ENCODE assay signal across 8 cellular contexts in the genomic region with DNA sequence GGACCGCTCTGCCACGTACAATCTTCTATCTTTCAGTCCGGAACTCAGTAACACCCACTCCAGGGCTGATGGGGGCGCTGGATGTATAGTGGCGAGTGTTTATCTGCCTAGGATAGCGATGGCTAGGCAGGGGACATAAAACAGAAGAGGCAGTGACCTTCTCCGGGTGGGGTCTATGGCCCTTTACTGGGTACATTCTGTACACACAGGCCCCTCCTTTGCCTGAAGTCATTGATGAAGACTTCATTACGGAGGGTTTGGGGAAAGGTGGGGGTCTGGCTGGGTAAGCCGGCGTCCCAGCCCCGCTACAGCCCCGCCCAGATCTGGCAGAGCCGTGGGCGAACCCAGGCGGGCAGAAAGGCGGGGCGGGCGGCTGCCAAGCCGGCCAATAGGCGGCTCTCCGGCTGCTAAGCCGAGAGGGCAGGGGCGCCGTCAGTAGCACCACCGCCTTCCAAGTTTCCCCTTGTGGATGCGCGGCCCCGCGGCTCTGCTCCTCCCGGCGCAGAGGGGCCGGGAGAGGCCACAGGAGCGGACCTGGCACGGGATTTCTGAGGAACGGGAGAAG.
DNase-seq lines count a peak whose midpoint lies in the region; ATAC-seq lines count a peak whose summit lies in the region.

A gene with protein sequence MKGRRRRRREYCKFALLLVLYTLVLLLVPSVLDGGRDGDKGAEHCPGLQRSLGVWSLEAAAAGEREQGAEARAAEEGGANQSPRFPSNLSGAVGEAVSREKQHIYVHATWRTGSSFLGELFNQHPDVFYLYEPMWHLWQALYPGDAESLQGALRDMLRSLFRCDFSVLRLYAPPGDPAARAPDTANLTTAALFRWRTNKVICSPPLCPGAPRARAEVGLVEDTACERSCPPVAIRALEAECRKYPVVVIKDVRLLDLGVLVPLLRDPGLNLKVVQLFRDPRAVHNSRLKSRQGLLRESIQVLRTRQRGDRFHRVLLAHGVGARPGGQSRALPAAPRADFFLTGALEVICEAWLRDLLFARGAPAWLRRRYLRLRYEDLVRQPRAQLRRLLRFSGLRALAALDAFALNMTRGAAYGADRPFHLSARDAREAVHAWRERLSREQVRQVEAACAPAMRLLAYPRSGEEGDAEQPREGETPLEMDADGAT (plus strand): TSS at position 435 of the 565 bp plus-strand sequence. CDS start 167 bp downstream, outside the sequence.

- no peaks in the 10 kb centered on the region for H3K27me3 ChIP-seq in BLaER1

- peak within 1 kb of the TSS; percentile 77 for H3K4me3 ChIP-seq in BLaER1

- peak within 1 kb of the TSS; percentile 51 for H3K27ac ChIP-seq in BLaER1

- H4K20me1 ChIP-seq in BLaER1: no peaks in the 10 kb centered on the region

- H3K4me1 ChIP-seq in BLaER1: peaks cover 34% of the 10 kb centered on the region

- DNase-seq in NOMO-1 (lab: John Stamatoyannopoulos, UW; ENCODE audit: unreplicated experiment in 2 of 2): peak; percentile 46
- DNase-seq in activated T-cell treated with anti-CD3 and anti-CD28 coated beads for 4 hours: peak; percentile 40
- peak; percentile 22 for DNase-seq in epidermal melanocyte (ENCODE audit: insufficient read length, low spot score)
- DNase-seq in midbrain (lab: John Stamatoyannopoulos, UW): peak; percentile 38
- DNase-seq in stimulated activated naive CD8-positive, alpha-beta T cell treated with anti-CD3 and anti-CD28 coated beads, Interleukin-15, Interleukin-2, amounts not matched to agents 100 U/mL and 50 U/mL, for 24 hours: peak; percentile 64

- peaks cover 24% of the 10 kb centered on the region for H3K9me3 ChIP-seq in BLaER1

- H3K9ac ChIP-seq in BLaER1: peak within 1 kb of the TSS; percentile 72

- H3K36me3 ChIP-seq in BLaER1: peaks cover 6% of the 10 kb centered on the region; the same call in 1 of the 2 replicates

- ATAC-seq in GM19372 (IDR thresholded peaks at IDR 0.05; ENCODE audit: low read depth, unreplicated experiment): peak; percentile 40
- peak; percentile 32 for ATAC-seq in HG03520 (IDR thresholded peaks at IDR 0.05; ENCODE audit: unreplicated experiment)
- ATAC-seq in stimulated activated naive CD8-positive, alpha-beta T cell treated with anti-CD3 and anti-CD28 coated beads, Interleukin-15, Interleukin-2, amounts not matched to agents 100 U/mL and 50 U/mL, for 24 hours: peak; percentile 52

- H3K4me2 ChIP-seq in BLaER1: peak within 1 kb of the TSS; percentile 84

Comparison
In these comparisons a context has a peak if more than half of its experiments do, and no peak if none do; other contexts are left out.
1. Peak in every context shown above with its lines: DNase-seq, ATAC-seq, H3K4me3 ChIP-seq and H3K27ac ChIP-seq.